Comparison of ENCODE assay signal across 25 cellular contexts in genomic region chr16:28596115-28596630, GRCh38. TPM values are rescaled to one million over a fixed set of nuclear protein-coding genes. Genes with fewer than 3 reads are reported as not detected.
A peak's percentile ranks its signal among the peaks of the same experiment; 100 is the strongest.
DNase-seq lines count a peak whose midpoint lies in the region; TF ChIP-seq lines count a peak whose summit lies in the region.
"Had no signal": no experiment of that assay in that cellular context is flagged by ENCODE, and none has a peak within 500 bp of the region (broad histone marks: within the 10 kb centered on the region; RNA-seq: fewer than 3 reads in every experiment).

No MANE protein-coding gene starts in this region.

- no peak overlapping the region for H3K9ac ChIP-seq in neuronal stem cell (ENCODE audit: low read depth, low read length, poor library complexity)

- peak overlapping the region; percentile 66 for H2BK5ac ChIP-seq in neuronal stem cell (ENCODE audit: low read length)

- H3K14ac ChIP-seq in neuronal stem cell (ENCODE audit: low read length), result no peak overlapping the region

- peak overlapping the region; percentile 55 for H3K18ac ChIP-seq in neuronal stem cell (ENCODE audit: low read length)

- H3K4me3 ChIP-seq in left ventricle myocardium inferior, result peak overlapping the region; percentile 44
- H3K4me3 ChIP-seq in right atrium auricular region, result peak overlapping the region in 1 of 2 donors; percentile 12
- no peak overlapping the region for H3K4me3 ChIP-seq in fibroblast of the aortic adventitia (ENCODE audit: low read depth, low read length)
- no peak overlapping the region for H3K4me3 ChIP-seq in neuronal stem cell (ENCODE audit: low read length in 2 of 2)
- H3K4me3 ChIP-seq: dorsolateral prefrontal cortex, skin epidermis, stomach, vagina had no signal

- TF ChIP-seq CTCF in left ventricle myocardium inferior (IDR thresholded peaks at IDR 0.05; ENCODE audit: borderline replicate concordance) (no peak), right atrium auricular region (IDR thresholded peaks at IDR 0.05) (no peak), fibroblast of the aortic adventitia (IDR thresholded peaks at IDR 0.05; ENCODE audit: insufficient read depth, low read length) (no peak)

- no peak overlapping the region for H4K8ac ChIP-seq in neuronal stem cell (ENCODE audit: low read depth, low read length)

- no peak overlapping the region for H3K23ac ChIP-seq in neuronal stem cell (ENCODE audit: low read depth, low read length, poor library complexity)

- H3K4me2 ChIP-seq in neuronal stem cell (ENCODE audit: insufficient read depth, low read length, poor library complexity, severe bottlenecking), result no peak overlapping the region

- H4K91ac ChIP-seq in neuronal stem cell (ENCODE audit: low read depth, low read length, poor library complexity), result no peak overlapping the region

- H2BK15ac ChIP-seq in neuronal stem cell (ENCODE audit: low read length), result no peak overlapping the region

- no CpG with 5 or more reads among the region's 8 CpGs for WGBS in neuronal stem cell (ENCODE audit: extremely low coverage in 2 of 2, insufficient read length in 2 of 2, insufficient replicate concordance in 1 of 2), 2 donors

- no peak overlapping the region for H3K27ac ChIP-seq in left ventricle myocardium inferior (replicated peaks)
- peak overlapping the region in 1 of 2 donors; percentile 26 for H3K27ac ChIP-seq in right atrium auricular region
- H3K27ac ChIP-seq in neuronal stem cell (replicated peaks; ENCODE audit: low read length), result no peak overlapping the region
- H3K27ac ChIP-seq: gastrocnemius medialis, skin epidermis, vagina had no signal

- no peaks in the 10 kb centered on the region for H3K27me3 ChIP-seq in left ventricle myocardium inferior (ENCODE audit: low read depth)
- no peaks in the 10 kb centered on the region for H3K27me3 ChIP-seq in right atrium auricular region
- H3K27me3 ChIP-seq in neuronal stem cell (ENCODE audit: control insufficient read depth in 3 of 3, insufficient read depth in 3 of 3, low read depth in 1 of 3, low read length in 3 of 3), result no peaks in the 10 kb centered on the region
- H3K27me3 ChIP-seq: dorsolateral prefrontal cortex, gastrocnemius medialis, stomach, vagina had no signal

- H3K4ac ChIP-seq in neuronal stem cell (ENCODE audit: low read length), result no peak overlapping the region

- H2AK5ac ChIP-seq in neuronal stem cell (ENCODE audit: low read depth, low read length), result peak overlapping the region; percentile 94

- peaks cover 17% of the 10 kb centered on the region for H3K4me1 ChIP-seq in left ventricle myocardium inferior
- H3K4me1 ChIP-seq in right atrium auricular region, result peaks cover 0 to 22% of the 10 kb centered on the region in 2 donors
- peaks cover 11 to 17% of the 10 kb centered on the region in 2 donors for H3K4me1 ChIP-seq in neuronal stem cell (ENCODE audit: control insufficient read depth in 2 of 2, insufficient read depth in 1 of 2, low read depth in 1 of 2, low read length in 2 of 2)
- H3K4me1 ChIP-seq: vagina had no signal

- peaks cover 6% of the 10 kb centered on the region for H3K36me3 ChIP-seq in left ventricle myocardium inferior
- peaks cover 2% of the 10 kb centered on the region for H3K36me3 ChIP-seq in right atrium auricular region
- H3K36me3 ChIP-seq in neuronal stem cell (replicated peaks in 1 of 2; ENCODE audit: control insufficient read depth in 2 of 2, insufficient read depth in 2 of 2, low read length in 2 of 2), result peaks cover 1 to 11% of the 10 kb centered on the region in 2 donors

- no peaks in the 10 kb centered on the region for H3K79me1 ChIP-seq in neuronal stem cell (ENCODE audit: low read depth, low read length)

- H2BK120ac ChIP-seq in neuronal stem cell (ENCODE audit: low read depth, low read length), result no peak overlapping the region

- H2BK12ac ChIP-seq in neuronal stem cell (ENCODE audit: low read length), result no peak overlapping the region

- intact Hi-C loops in left ventricle myocardium inferior (cut with micrococcal nuclease), result no loop called here

- no peak overlapping the region for H2AFZ ChIP-seq in neuronal stem cell (ENCODE audit: low read length)

- H3K9me3 ChIP-seq in left ventricle myocardium inferior (replicated peaks), result no peaks in the 10 kb centered on the region
- H3K9me3 ChIP-seq in right atrium auricular region, result no peaks in the 10 kb centered on the region
- H3K9me3 ChIP-seq in neuronal stem cell (replicated peaks in 1 of 2; ENCODE audit: control insufficient read depth in 2 of 2, insufficient read depth in 1 of 2, low read depth in 1 of 2, low read length in 2 of 2), result no peaks in the 10 kb centered on the region
- H3K9me3 ChIP-seq: gastrocnemius medialis, stomach, vagina had no signal

- DNase-seq in left ventricle myocardium inferior, result no peak
- no peak for DNase-seq in right atrium auricular region (ENCODE audit: low spot score)
- DNase-seq in fibroblast of the aortic adventitia (ENCODE audit: low read depth), result peak; percentile 7
- DNase-seq in neuronal stem cell (ENCODE audit: low spot score), result no peak
- DNase-seq in activated effector memory CD4-positive, alpha-beta T cell treated with Interleukin-2 at 50 U/mL for 16 hours, result no peak
- DNase-seq in OCI-M2 (lab: John Stamatoyannopoulos, UW; ENCODE audit: unreplicated experiment), result no peak
- DNase-seq in epidermal melanocyte (ENCODE audit: insufficient read length, low spot score), result no peak
- no peak for DNase-seq in activated CD4-positive, alpha-beta T cell treated with anti-CD3 and anti-CD28 coated beads for 48 hours
- DNase-seq: activated CD4-positive, alpha-beta T cell treated with anti-CD3 and anti-CD28 coated beads for 4 hours; amniotic stem cell; CD8-positive, alpha-beta memory T cell; central memory CD4-positive, alpha-beta T cell; DND-41; dorsolateral prefrontal cortex; gastrocnemius medialis; NCI-H1048; NCI-H2029 treated with DMSO at 0.1 percent for 48 hours; NCI-H446 treated with DMSO at 0.1 percent for 48 hours; SHP77; stimulated activated CD4-positive, alpha-beta T cell treated with anti-CD3 and anti-CD28 coated beads, Interleukin-4, amount 100 ng/mL, for 1 hour; T-cell had no signal

RNA-seq across cellular contexts. Expression of gene SULT1A2, which starts 0.7 kb away (rescaled TPM):
- total RNA-seq in left ventricle myocardium inferior (1.1 TPM), right atrium auricular region (1 to 10 TPM; 1.9 to 2.7 TPM), fibroblast of the aortic adventitia (ENCODE audit: low replicate concordance) (3.3 TPM in 1 of 2 replicates, not detected in the other)
- polyA plus RNA-seq in neuronal stem cell (2013, experiment 1 of 2), result 0.07 TPM
- polyA plus RNA-seq in neuronal stem cell (2013, experiment 2 of 2), result 0.11 TPM
- total RNA-seq: myocyte, vagina had no signal
- polyA plus RNA-seq: CD8-positive, alpha-beta memory T cell had no signal

RNA-seq across cellular contexts. Expression of gene SULT1A1, which starts 13.7 kb away (rescaled TPM):
- 13.7 TPM for total RNA-seq in left ventricle myocardium inferior
- total RNA-seq in right atrium auricular region, result 10 to 100 TPM; 37.9 to 38.1 TPM
- 0.27 and 24.9 TPM in 2 replicates for total RNA-seq in fibroblast of the aortic adventitia (ENCODE audit: low replicate concordance)
- polyA plus RNA-seq in neuronal stem cell (2013, experiment 1 of 2), result 1.5 TPM
- 1.7 TPM for polyA plus RNA-seq in neuronal stem cell (2013, experiment 2 of 2)

RNA-seq across cellular contexts. Expression of gene NPIPB8, which starts 41.7 kb away (rescaled TPM):
- total RNA-seq in left ventricle myocardium inferior, result not detected
- total RNA-seq in right atrium auricular region, result not detected
- 0.09 and 1.3 TPM in 2 replicates for total RNA-seq in fibroblast of the aortic adventitia (ENCODE audit: low replicate concordance)
- polyA plus RNA-seq in neuronal stem cell (2013, experiment 1 of 2), result 0.14 TPM
- polyA plus RNA-seq in neuronal stem cell (2013, experiment 2 of 2), result 0.25 TPM
- total RNA-seq: myocyte, vagina had no signal

RNA-seq across cellular contexts. Expression of gene SGF29, which starts 42.5 kb away (rescaled TPM):
- 16.5 TPM for total RNA-seq in left ventricle myocardium inferior
- 10 to 100 TPM; 14.2 to 21.8 TPM for total RNA-seq in right atrium auricular region
- 11.9 and 14.6 TPM in 2 replicates for total RNA-seq in fibroblast of the aortic adventitia (ENCODE audit: low replicate concordance)
- polyA plus RNA-seq in neuronal stem cell (2013, experiment 1 of 2), result 29.5 TPM
- 24.9 TPM for polyA plus RNA-seq in neuronal stem cell (2013, experiment 2 of 2)

RNA-seq across cellular contexts. Expression of gene NUPR1, which starts 57.4 kb away (rescaled TPM):
- total RNA-seq in left ventricle myocardium inferior, result 33.1 TPM
- 10 to 100 TPM; 12.4 to 26.9 TPM for total RNA-seq in right atrium auricular region
- total RNA-seq in fibroblast of the aortic adventitia (ENCODE audit: low replicate concordance), result 28.8 and 56.1 TPM in 2 replicates
- 0.06 TPM for polyA plus RNA-seq in neuronal stem cell (2013, experiment 1 of 2)
- 0.01 TPM for polyA plus RNA-seq in neuronal stem cell (2013, experiment 2 of 2)
- total RNA-seq: CD8-positive, alpha-beta memory T cell had no signal
- polyA plus RNA-seq: CD8-positive, alpha-beta memory T cell had no signal
